Comparison of ENCODE assay signal across 14 cellular contexts in the genomic region with DNA sequence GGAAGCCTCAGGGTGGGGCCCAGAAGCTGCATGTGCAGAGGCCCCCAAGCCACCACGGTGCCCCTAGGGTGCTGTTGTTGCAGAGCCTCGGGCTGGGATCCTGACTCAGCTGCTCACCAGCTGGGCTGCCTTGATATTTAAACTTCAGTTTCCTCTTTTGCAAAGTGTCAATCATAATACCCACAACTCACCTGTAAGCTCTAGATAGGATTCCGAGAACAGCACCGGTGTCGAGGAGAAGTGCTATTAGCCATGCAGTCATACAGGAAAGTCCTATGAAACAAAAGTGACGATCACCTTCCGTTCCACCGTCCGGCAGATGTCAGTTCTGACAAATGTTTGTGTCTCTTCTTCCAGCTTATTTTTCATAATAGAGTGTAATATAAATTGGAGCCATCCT.
DNase-seq lines count a peak whose midpoint lies in the region; ATAC-seq and TF ChIP-seq lines count a peak whose summit lies in the region.
"Had no signal": no experiment of that assay in that cellular context is flagged by ENCODE, and none has a peak within 500 bp of the region (broad histone marks: within the 10 kb centered on the region; RNA-seq: fewer than 3 reads in every experiment).

No MANE protein-coding gene starts in this region.

- H3K9me3 ChIP-seq in right cardiac atrium (ENCODE audit: control insufficient read depth, low read length) (no peaks in the 10 kb centered on the region), SK-N-SH (no peaks in the 10 kb centered on the region)
- H3K9me3 ChIP-seq: body of pancreas, right lobe of liver had no signal

- no peak overlapping the region for H3K4me3 ChIP-seq in right cardiac atrium (ENCODE audit: low read length)
- no peak overlapping the region for H3K4me3 ChIP-seq in SK-N-SH (ENCODE audit: low read depth in 2 of 2, low read length in 1 of 2)
- H3K4me3 ChIP-seq: body of pancreas, right lobe of liver had no signal

- CTCF ChIA-PET in SK-N-SH (lab: Yijun Ruan, JAX): no interaction called here

- no peaks in the 10 kb centered on the region for H3F3A ChIP-seq in SK-N-SH (replicated peaks; ENCODE audit: insufficient read depth)

- no peaks in the 10 kb centered on the region for H3K36me3 ChIP-seq in SK-N-SH (replicated peaks in 1 of 2; ENCODE audit: control insufficient read depth in 1 of 2, insufficient read depth in 2 of 2, low read length in 1 of 2)
- H3K36me3 ChIP-seq: right lobe of liver had no signal

- no peaks in the 10 kb centered on the region for H3K9me2 ChIP-seq in SK-N-SH

- no peak overlapping the region for H3K9ac ChIP-seq in SK-N-SH

- no peak overlapping the region for H2AFZ ChIP-seq in SK-N-SH (ENCODE audit: low read depth)

- DNase-seq in right cardiac atrium: peak in 2 of 3 donors; percentile 3 to 7
- DNase-seq in cardiac septum (ENCODE audit: low spot score): no peak
- DNase-seq in OCI-M2 (lab: John Stamatoyannopoulos, UW; ENCODE audit: unreplicated experiment): peak; percentile 44
- peak; percentile 19 to 53 for DNase-seq in dermis microvascular lymphatic vessel endothelial cell (ENCODE audit: low read depth in 2 of 2)
- DNase-seq in SK-N-SH: no peak
- DNase-seq: body of pancreas, NCI-H2029 treated with DMSO at 0.1 percent for 48 hours, NCI-H510A treated with DMSO at 0.1 percent for 48 hours, right lobe of liver had no signal

- H3K79me2 ChIP-seq in SK-N-SH (ENCODE audit: insufficient read depth): no peaks in the 10 kb centered on the region

- intact Hi-C loops in right cardiac atrium (cut with DNase I): no loop called here
- intact Hi-C loops in cardiac septum (cut with DNase I): no loop called here

- H3K4me2 ChIP-seq in SK-N-SH: no peak overlapping the region

- no peak for TF ChIP-seq RAD21 in SK-N-SH (IDR thresholded peaks at IDR 0.05; ENCODE audit: low read length)

- H3K4me1 ChIP-seq in right cardiac atrium (ENCODE audit: control insufficient read depth, insufficient read depth, low read length) (no peaks in the 10 kb centered on the region), SK-N-SH (ENCODE audit: control insufficient read depth in 1 of 2, insufficient read depth in 2 of 2, low read depth in 1 of 2, low read length in 1 of 2) (no peaks in the 10 kb centered on the region; a peak in 1 of 4 replicates)

- no peaks in the 10 kb centered on the region for H3K27me3 ChIP-seq in right cardiac atrium (ENCODE audit: control insufficient read depth, insufficient read depth)
- H3K27me3 ChIP-seq in SK-N-SH (ENCODE audit: insufficient read depth): no peaks in the 10 kb centered on the region
- H3K27me3 ChIP-seq: body of pancreas, right lobe of liver had no signal

- POLR2A ChIA-PET in SK-N-SH (lab: Yijun Ruan, JAX): no interaction called here

- 78% methylated on average over 9 of the region's 9 CpGs for WGBS in right cardiac atrium
- WGBS in SK-N-SH (ENCODE audit: low lambda C conversion rate): 77% methylated on average over 9 of the region's 9 CpGs

- no peaks in the 10 kb centered on the region for H4K20me1 ChIP-seq in SK-N-SH (ENCODE audit: insufficient read depth)

- no peak for TF ChIP-seq EP300 in SK-N-SH (IDR thresholded peaks at IDR 0.05; ENCODE audit: borderline replicate concordance in 1 of 2, low read depth in 1 of 2, low read length in 1 of 2)

- no peak overlapping the region for H3K27ac ChIP-seq in right cardiac atrium (ENCODE audit: low read length)
- H3K27ac ChIP-seq in SK-N-SH (ENCODE audit: low read depth in 2 of 2, low read length in 1 of 2): no peak overlapping the region
- H3K27ac ChIP-seq: body of pancreas, right lobe of liver, VCaP had no signal

- ATAC-seq in right cardiac atrium: no peak
- no peak for ATAC-seq in HG03521 (IDR thresholded peaks at IDR 0.05; ENCODE audit: unreplicated experiment)
- no peak for ATAC-seq in GM19452 (IDR thresholded peaks at IDR 0.05; ENCODE audit: unreplicated experiment)
- no peak for ATAC-seq in HG03354 (IDR thresholded peaks at IDR 0.05; ENCODE audit: poor library complexity, severe bottlenecking, unreplicated experiment)
- ATAC-seq: body of pancreas, Panc1, right lobe of liver had no signal

- TF ChIP-seq CTCF in SK-N-SH (IDR thresholded peaks at IDR 0.05): no peak

TF ChIP-seq in SK-N-SH, 30 proteins besides CTCF, POLR2A, EP300 and RAD21:
- TF ChIP-seq TCF12 (IDR thresholded peaks at IDR 0.05) (no peak), TAF1 (IDR thresholded peaks at IDR 0.05; ENCODE audit: borderline replicate concordance, low read depth, low read length) (no peak), FOSL2 (IDR thresholded peaks at IDR 0.05; ENCODE audit: borderline replicate concordance, low read depth) (no peak), EZH2phosphoT487 (IDR thresholded peaks at IDR 0.05; ENCODE audit: borderline replicate concordance, low read depth) (no peak), RCOR1 (IDR thresholded peaks at IDR 0.05; ENCODE audit: low read length) (no peak), FOXM1 (IDR thresholded peaks at IDR 0.05; ENCODE audit: low read depth) (no peak), NRF1 (IDR thresholded peaks at IDR 0.05; ENCODE audit: low read depth, low read length) (no peak), POLR2AphosphoS5 (IDR thresholded peaks at IDR 0.05; ENCODE audit: low read depth, low read length) (no peak)
- TF ChIP-seq, protein P1, sequence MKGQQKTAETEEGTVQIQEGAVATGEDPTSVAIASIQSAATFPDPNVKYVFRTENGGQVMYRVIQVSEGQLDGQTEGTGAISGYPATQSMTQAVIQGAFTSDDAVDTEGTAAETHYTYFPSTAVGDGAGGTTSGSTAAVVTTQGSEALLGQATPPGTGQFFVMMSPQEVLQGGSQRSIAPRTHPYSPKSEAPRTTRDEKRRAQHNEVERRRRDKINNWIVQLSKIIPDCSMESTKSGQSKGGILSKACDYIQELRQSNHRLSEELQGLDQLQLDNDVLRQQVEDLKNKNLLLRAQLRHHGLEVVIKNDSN (IDR thresholded peaks at IDR 0.05; ENCODE audit: borderline replicate concordance, low read depth): no peak
- TF ChIP-seq, protein P2, sequence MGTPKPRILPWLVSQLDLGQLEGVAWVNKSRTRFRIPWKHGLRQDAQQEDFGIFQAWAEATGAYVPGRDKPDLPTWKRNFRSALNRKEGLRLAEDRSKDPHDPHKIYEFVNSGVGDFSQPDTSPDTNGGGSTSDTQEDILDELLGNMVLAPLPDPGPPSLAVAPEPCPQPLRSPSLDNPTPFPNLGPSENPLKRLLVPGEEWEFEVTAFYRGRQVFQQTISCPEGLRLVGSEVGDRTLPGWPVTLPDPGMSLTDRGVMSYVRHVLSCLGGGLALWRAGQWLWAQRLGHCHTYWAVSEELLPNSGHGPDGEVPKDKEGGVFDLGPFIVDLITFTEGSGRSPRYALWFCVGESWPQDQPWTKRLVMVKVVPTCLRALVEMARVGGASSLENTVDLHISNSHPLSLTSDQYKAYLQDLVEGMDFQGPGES (IDR thresholded peaks at IDR 0.05; ENCODE audit: low read depth, low read length): no peak

Comparison
In these comparisons a context has a peak if more than half of its experiments do, and no peak if none do; other contexts are left out.
1. DNase-seq: peak in right cardiac atrium (2 of 3), OCI-M2 (single experiment) and dermis microvascular lymphatic vessel endothelial cell (2 of 2); none in cardiac septum (single experiment) and SK-N-SH (single experiment).